9 cellular contexts compared by ENCODE assay signal in genomic region chr3:144128117-144128892, GRCh38.
DNase-seq lines count a peak whose midpoint lies in the region; ATAC-seq, FAIRE-seq and TF ChIP-seq lines count a peak whose summit lies in the region.
"Had no signal": no experiment of that assay in that cellular context is flagged by ENCODE, and none has a peak within 500 bp of the region (broad histone marks: within the 10 kb centered on the region; RNA-seq: fewer than 3 reads in every experiment).

No MANE protein-coding gene starts in this region.

- no peaks in the 10 kb centered on the region for H4K20me1 ChIP-seq in neural progenitor cell (ENCODE audit: low read depth)

- TF ChIP-seq CTCF in neural progenitor cell (IDR thresholded peaks at IDR 0.05) = no peak
- no peak for TF ChIP-seq CTCF in vagina (IDR thresholded peaks at IDR 0.05)

- H3K27me3 Mint-ChIP-seq in neural progenitor cell (ENCODE audit: insufficient read depth, low read depth) = no peaks in the 10 kb centered on the region
- H3K27me3 Mint-ChIP-seq in T-helper 17 cell = no peaks in the 10 kb centered on the region

- in situ Hi-C loops in GM18951 (cut with MboI; ENCODE audit: low sequenced_read_pairs, unreplicated experiment) = no loop called here

- H3K36me3 Mint-ChIP-seq in neural progenitor cell (peaks cover 3% of the 10 kb centered on the region), T-helper 17 cell (ENCODE audit: low read depth) (no peaks in the 10 kb centered on the region)

- H3K4me3 ChIP-seq in neural progenitor cell (no peak overlapping the region), vagina (no peak overlapping the region)

- TF ChIP-seq POLR2A in GM18951 (IDR thresholded peaks at IDR 0.05; ENCODE audit: extremely low read depth, insufficient read depth, insufficient read length) (peak; percentile 29), vagina (IDR thresholded peaks at IDR 0.05) (no peak)

- no peaks in the 10 kb centered on the region for H3K79me2 ChIP-seq in neural progenitor cell (ENCODE audit: low read depth)

- H3K9ac ChIP-seq in neural progenitor cell = no peak overlapping the region

- H3K4me1 Mint-ChIP-seq in neural progenitor cell (peaks cover 31% of the 10 kb centered on the region), T-helper 17 cell (no peaks in the 10 kb centered on the region)

- H3K4me1 ChIP-seq in neural progenitor cell (peaks cover 25% of the 10 kb centered on the region), vagina (no peaks in the 10 kb centered on the region)

- no peaks in the 10 kb centered on the region for H3K27me3 ChIP-seq in neural progenitor cell
- no peaks in the 10 kb centered on the region for H3K27me3 ChIP-seq in vagina

- H3K9me3 ChIP-seq in neural progenitor cell (ENCODE audit: low read depth) = no peaks in the 10 kb centered on the region
- no peaks in the 10 kb centered on the region for H3K9me3 ChIP-seq in vagina
- H3K9me3 ChIP-seq in T-helper 17 cell (ENCODE audit: control insufficient read depth, low read length, poor library complexity, severe bottlenecking) = peaks cover 4% of the 10 kb centered on the region

- DNase-seq in NCI-H1694 treated with DMSO at 0.1 percent for 48 hours (lab: John Stamatoyannopoulos, UW) (peak; percentile 66), neural progenitor cell (ENCODE audit: low spot score) (peak; percentile 60), vagina (ENCODE audit: extremely low spot score in 2 of 2) (no peak), T-helper 17 cell (no peak), left lobe of liver (ENCODE audit: low spot score) (no peak), RCC 7860 (ENCODE audit: low spot score) (no peak)

- H3K27ac Mint-ChIP-seq in neural progenitor cell = peak overlapping the region; percentile 40
- H3K27ac Mint-ChIP-seq in T-helper 17 cell = no peak overlapping the region

- peak; percentile 98 for ATAC-seq in HG02623 (IDR thresholded peaks at IDR 0.05; ENCODE audit: unreplicated experiment)
- no peak for ATAC-seq in T-helper 17 cell
- ATAC-seq in left lobe of liver = no peak

- peak overlapping the region; percentile 71 for H3K4me2 ChIP-seq in neural progenitor cell

- H3K36me3 ChIP-seq in neural progenitor cell = no peaks in the 10 kb centered on the region
- no peaks in the 10 kb centered on the region for H3K36me3 ChIP-seq in vagina

- H2AFZ ChIP-seq in neural progenitor cell (replicated peaks) = no peak overlapping the region

- H3K4me3 Mint-ChIP-seq in neural progenitor cell (no peak overlapping the region), T-helper 17 cell (no peak overlapping the region)

- peaks cover 8% of the 10 kb centered on the region for H3K9me3 Mint-ChIP-seq in neural progenitor cell

- FAIRE-seq in RCC 7860 (lab: Jason Lieb, UNC) = no peak

- peaks cover 19% of the 10 kb centered on the region for H3F3A ChIP-seq in neural progenitor cell (ENCODE audit: low read depth)

- intact Hi-C loops in vagina (cut with DNase I) = no loop called here

- H3K27ac ChIP-seq in neural progenitor cell (peak overlapping the region; percentile 71), vagina (no peak overlapping the region)
- H3K27ac ChIP-seq: HL-60 had no signal

Comparison
In these comparisons a context has a peak if more than half of its experiments do, and no peak if none do; other contexts are left out.
1. DNase-seq: peak in NCI-H1694 treated with DMSO at 0.1 percent for 48 hours (single experiment) and neural progenitor cell (single experiment); none in vagina (0 of 2), T-helper 17 cell (0 of 3), left lobe of liver (single experiment) and RCC 7860 (single experiment).